Comparison of ENCODE assay signal across 8 cellular contexts in genomic region chr3:19946832-19947548, GRCh38. TPM values are rescaled to one million over a fixed set of nuclear protein-coding genes. Genes with fewer than 3 reads are reported as not detected.
DNase-seq lines count a peak whose midpoint lies in the region; ATAC-seq and TF ChIP-seq lines count a peak whose summit lies in the region.

Gene RAB5A (plus strand): TSS chr3:19947097. CDS start chr3:19950899, 3,802 bp downstream.

- peaks cover 20% of the 10 kb centered on the region for H3K36me3 Mint-ChIP-seq in activated CD4-positive, alpha-beta T cell treated with anti-CD3 and anti-CD28 coated beads, Interleukin-2, amount 10 ng/mL, durations not matched to agents 7 days and 5 days (ENCODE audit: low read depth)

- no peaks in the 10 kb centered on the region for H3K27me3 Mint-ChIP-seq in activated CD4-positive, alpha-beta T cell treated with anti-CD3 and anti-CD28 coated beads, Interleukin-2, amount 10 ng/mL, durations not matched to agents 7 days and 5 days

- ATAC-seq in GM19328 (IDR thresholded peaks at IDR 0.05; ENCODE audit: unreplicated experiment) (peak; percentile 97), HG03520 (IDR thresholded peaks at IDR 0.05; ENCODE audit: unreplicated experiment) (peak; percentile 93), left colon (peak; percentile 88)

- H3K4me1 Mint-ChIP-seq in activated CD4-positive, alpha-beta T cell treated with anti-CD3 and anti-CD28 coated beads, Interleukin-2, amount 10 ng/mL, durations not matched to agents 7 days and 5 days, result peaks cover 47% of the 10 kb centered on the region

- peak within 1 kb of the TSS; percentile 98 for H3K4me3 ChIP-seq in BLaER1
- H3K4me3 ChIP-seq in coronary artery, result peak within 1 kb of the TSS; percentile 95

- peaks cover 18% of the 10 kb centered on the region for H3K36me3 ChIP-seq in BLaER1

- no peaks in the 10 kb centered on the region for H3K27me3 ChIP-seq in BLaER1

- H4K20me1 ChIP-seq in BLaER1, result peaks cover 47% of the 10 kb centered on the region

- DNase-seq in NCI-H69 (lab: John Stamatoyannopoulos, UW) (peak; percentile 96), coronary artery (ENCODE audit: low spot score) (peak; percentile 98), left colon (peak; percentile 98 to 99)
- DNase-seq in activated CD4-positive, alpha-beta T cell treated with anti-CD3 and anti-CD28 coated beads, Interleukin-2, amount 10 ng/mL, durations not matched to agents 7 days and 5 days, result peak; percentile 98
- DNase-seq in stimulated activated CD4-positive, alpha-beta T cell treated with anti-CD3 and anti-CD28 coated beads, Interleukin-1b, Interleukin-23, amount 100 ng/mL, for 48 hours, result peak; percentile 98

- peak within 1 kb of the TSS; percentile 91 for H3K4me2 ChIP-seq in BLaER1

- intact Hi-C loops in left colon (cut with DNase I, micrococcal nuclease), result loop anchor here in 1 of 2 donors (5.0 kb wide), 3 partner anchors 60 to 240 kb away; partner anchors contain the start of genes KAT2B and SGO1

- no peaks in the 10 kb centered on the region for H3K9me3 ChIP-seq in BLaER1

- no peaks in the 10 kb centered on the region for H3K9me3 Mint-ChIP-seq in activated CD4-positive, alpha-beta T cell treated with anti-CD3 and anti-CD28 coated beads, Interleukin-2, amount 10 ng/mL, durations not matched to agents 7 days and 5 days

- POLR2A ChIA-PET in activated CD4-positive, alpha-beta T cell treated with anti-CD3 and anti-CD28 coated beads, Interleukin-2, amount 10 ng/mL, durations not matched to agents 7 days and 5 days (lab: Charles Lee), result no interaction called here

- peak within 1 kb of the TSS; percentile 89 for H3K9ac ChIP-seq in BLaER1

- peak within 1 kb of the TSS; percentile 98 for H3K4me3 Mint-ChIP-seq in activated CD4-positive, alpha-beta T cell treated with anti-CD3 and anti-CD28 coated beads, Interleukin-2, amount 10 ng/mL, durations not matched to agents 7 days and 5 days

- CTCF ChIA-PET in activated CD4-positive, alpha-beta T cell treated with anti-CD3 and anti-CD28 coated beads, Interleukin-2, amount 10 ng/mL, durations not matched to agents 7 days and 5 days (lab: Charles Lee), result interaction anchor here (0.9 kb wide), 1 partner anchor 10 kb away, joined by 3 read pairs; no protein-coding TSS in a partner anchor

- H3K27ac Mint-ChIP-seq in activated CD4-positive, alpha-beta T cell treated with anti-CD3 and anti-CD28 coated beads, Interleukin-2, amount 10 ng/mL, durations not matched to agents 7 days and 5 days, result peak within 1 kb of the TSS; percentile 99

- H3K27ac ChIP-seq in BLaER1, result peak within 1 kb of the TSS; percentile 83
- peak within 1 kb of the TSS; percentile 99 to 100 for H3K27ac ChIP-seq in coronary artery

- TF ChIP-seq CTCF in coronary artery (IDR thresholded peaks at IDR 0.05), result no peak

- H3K4me1 ChIP-seq in BLaER1, result peaks cover 29% of the 10 kb centered on the region

RNA-seq across cellular contexts. Expression of gene RAB5A, which starts in this region (rescaled TPM):
- total RNA-seq in activated CD4-positive, alpha-beta T cell treated with anti-CD3 and anti-CD28 coated beads, Interleukin-2, amount 10 ng/mL, durations not matched to agents 7 days and 5 days, result 10 to 100 TPM; 43.5 to 48.0 TPM
- total RNA-seq in left colon, result 10 to 100 TPM; 67.1 to 75.5 TPM

Comparison
In these comparisons a context has a peak if more than half of its experiments do, and no peak if none do; other contexts are left out.
1. Peak in every context shown above with its lines: DNase-seq, ATAC-seq, H3K4me3 ChIP-seq and H3K27ac ChIP-seq.